Comparison of ENCODE assay signal across 1 cellular context in the genomic region with DNA sequence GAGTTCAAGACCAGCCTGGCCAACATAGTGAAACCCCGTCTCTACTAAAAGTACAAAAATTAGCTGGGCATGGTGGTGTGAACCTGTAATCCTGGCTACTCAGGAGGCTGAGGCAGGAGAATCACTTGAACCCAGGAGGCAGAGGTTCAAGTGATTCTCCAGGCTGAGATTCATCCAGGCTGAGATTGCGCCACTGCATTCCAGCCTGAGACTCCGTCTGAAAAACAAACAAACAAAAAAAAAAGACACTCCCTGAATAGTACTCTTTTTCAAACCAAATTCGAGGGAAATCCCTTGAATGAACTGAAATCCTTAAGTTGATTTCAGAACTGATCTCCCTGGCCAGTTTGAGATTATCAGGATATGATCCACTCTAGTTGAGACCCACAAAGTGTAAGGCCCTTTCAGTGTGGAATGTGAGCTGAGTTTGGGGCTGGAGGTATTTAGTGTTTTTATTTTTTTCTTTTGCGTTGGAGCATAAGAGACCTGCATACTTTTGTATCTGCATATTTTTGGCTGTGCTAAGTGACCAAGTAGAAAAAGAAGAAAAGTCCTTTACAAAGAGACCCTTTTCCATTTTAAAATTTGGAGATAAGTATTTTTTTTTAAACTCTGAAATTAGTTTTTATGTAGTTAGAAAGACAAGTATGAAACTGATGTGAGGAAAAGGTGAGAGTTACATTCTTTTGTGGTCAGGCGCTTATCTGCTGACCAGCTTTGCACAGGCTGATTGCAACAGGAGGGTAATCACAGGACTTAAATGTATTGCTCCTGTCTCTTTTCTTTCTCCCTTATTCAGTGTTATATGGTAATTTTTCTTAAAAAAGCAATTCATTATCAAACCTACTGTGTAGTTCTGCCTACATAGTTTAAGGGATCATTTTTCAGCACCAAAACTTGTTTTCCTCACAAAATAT.
TF ChIP-seq lines count a peak whose summit lies in the region.

No MANE protein-coding gene starts in this region.

TF ChIP-seq in WTC11, 78 proteins besides CTCF, POLR2A, EP300 and RAD21:
- TF ChIP-seq NFYB (CRISPR knock-in tag; conservative IDR thresholded peaks at IDR 0.05; ENCODE audit: low read depth) (no peak), NR3C1 (CRISPR knock-in tag; conservative IDR thresholded peaks at IDR 0.05; ENCODE audit: low read depth) (no peak), NFATC4 (CRISPR knock-in tag; IDR thresholded peaks at IDR 0.05) (no peak), MAX (CRISPR knock-in tag; IDR thresholded peaks at IDR 0.05) (no peak), TP53 (CRISPR knock-in tag; IDR thresholded peaks at IDR 0.05) (no peak), AFF4 (CRISPR knock-in tag; IDR thresholded peaks at IDR 0.05; ENCODE audit: borderline replicate concordance) (no peak), ETV6 (CRISPR knock-in tag; IDR thresholded peaks at IDR 0.05) (no peak), FOXK1 (CRISPR knock-in tag; IDR thresholded peaks at IDR 0.05) (no peak), JAZF1 (CRISPR knock-in tag; IDR thresholded peaks at IDR 0.05) (no peak), GABPB1 (CRISPR knock-in tag; IDR thresholded peaks at IDR 0.05) (no peak), ZNF423 (CRISPR knock-in tag; IDR thresholded peaks at IDR 0.05) (no peak), TCF7 (CRISPR knock-in tag; IDR thresholded peaks at IDR 0.05; ENCODE audit: low read depth) (no peak), ZNF219 (CRISPR knock-in tag; IDR thresholded peaks at IDR 0.05; ENCODE audit: borderline replicate concordance) (no peak), TEAD1 (CRISPR knock-in tag; IDR thresholded peaks at IDR 0.05) (no peak), ZNF317 (CRISPR knock-in tag; IDR thresholded peaks at IDR 0.05; ENCODE audit: borderline replicate concordance, low read depth) (no peak), CREB1 (CRISPR knock-in tag; IDR thresholded peaks at IDR 0.05) (no peak)
- TF ChIP-seq, protein P1, sequence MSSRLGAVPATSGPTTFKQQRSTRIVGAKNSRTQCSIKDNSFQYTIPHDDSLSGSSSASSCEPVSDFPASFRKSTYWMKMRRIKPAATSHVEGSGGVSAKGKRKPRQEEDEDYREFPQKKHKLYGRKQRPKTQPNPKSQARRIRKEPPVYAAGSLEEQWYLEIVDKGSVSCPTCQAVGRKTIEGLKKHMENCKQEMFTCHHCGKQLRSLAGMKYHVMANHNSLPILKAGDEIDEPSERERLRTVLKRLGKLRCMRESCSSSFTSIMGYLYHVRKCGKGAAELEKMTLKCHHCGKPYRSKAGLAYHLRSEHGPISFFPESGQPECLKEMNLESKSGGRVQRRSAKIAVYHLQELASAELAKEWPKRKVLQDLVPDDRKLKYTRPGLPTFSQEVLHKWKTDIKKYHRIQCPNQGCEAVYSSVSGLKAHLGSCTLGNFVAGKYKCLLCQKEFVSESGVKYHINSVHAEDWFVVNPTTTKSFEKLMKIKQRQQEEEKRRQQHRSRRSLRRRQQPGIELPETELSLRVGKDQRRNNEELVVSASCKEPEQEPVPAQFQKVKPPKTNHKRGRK (CRISPR knock-in tag; IDR thresholded peaks at IDR 0.05; ENCODE audit: borderline replicate concordance) = no peak
- TF ChIP-seq, protein P2, sequence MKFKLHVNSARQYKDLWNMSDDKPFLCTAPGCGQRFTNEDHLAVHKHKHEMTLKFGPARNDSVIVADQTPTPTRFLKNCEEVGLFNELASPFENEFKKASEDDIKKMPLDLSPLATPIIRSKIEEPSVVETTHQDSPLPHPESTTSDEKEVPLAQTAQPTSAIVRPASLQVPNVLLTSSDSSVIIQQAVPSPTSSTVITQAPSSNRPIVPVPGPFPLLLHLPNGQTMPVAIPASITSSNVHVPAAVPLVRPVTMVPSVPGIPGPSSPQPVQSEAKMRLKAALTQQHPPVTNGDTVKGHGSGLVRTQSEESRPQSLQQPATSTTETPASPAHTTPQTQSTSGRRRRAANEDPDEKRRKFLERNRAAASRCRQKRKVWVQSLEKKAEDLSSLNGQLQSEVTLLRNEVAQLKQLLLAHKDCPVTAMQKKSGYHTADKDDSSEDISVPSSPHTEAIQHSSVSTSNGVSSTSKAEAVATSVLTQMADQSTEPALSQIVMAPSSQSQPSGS (CRISPR knock-in tag; IDR thresholded peaks at IDR 0.05; ENCODE audit: borderline replicate concordance, low read depth) = no peak
- TF ChIP-seq, protein P3, sequence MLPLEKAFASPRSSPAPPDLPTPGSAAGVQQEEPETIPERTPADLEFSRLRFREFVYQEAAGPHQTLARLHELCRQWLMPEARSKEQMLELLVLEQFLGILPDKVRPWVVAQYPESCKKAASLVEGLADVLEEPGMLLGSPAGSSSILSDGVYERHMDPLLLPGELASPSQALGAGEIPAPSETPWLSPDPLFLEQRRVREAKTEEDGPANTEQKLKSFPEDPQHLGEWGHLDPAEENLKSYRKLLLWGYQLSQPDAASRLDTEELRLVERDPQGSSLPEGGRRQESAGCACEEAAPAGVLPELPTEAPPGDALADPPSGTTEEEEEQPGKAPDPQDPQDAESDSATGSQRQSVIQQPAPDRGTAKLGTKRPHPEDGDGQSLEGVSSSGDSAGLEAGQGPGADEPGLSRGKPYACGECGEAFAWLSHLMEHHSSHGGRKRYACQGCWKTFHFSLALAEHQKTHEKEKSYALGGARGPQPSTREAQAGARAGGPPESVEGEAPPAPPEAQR (CRISPR knock-in tag; IDR thresholded peaks at IDR 0.05) = no peak
